ENCODE assay signal across 17 cellular contexts in genomic region chr13:103516009-103516795, GRCh38.
DNase-seq lines count a peak whose midpoint lies in the region; ATAC-seq, FAIRE-seq and TF ChIP-seq lines count a peak whose summit lies in the region.
"Had no signal": no experiment of that assay in that cellular context is flagged by ENCODE, and none has a peak within 500 bp of the region (broad histone marks: within the 10 kb centered on the region; RNA-seq: fewer than 3 reads in every experiment).

No MANE protein-coding gene starts in this region.

- H3K23ac ChIP-seq in mesendoderm (ENCODE audit: low read length): no peak overlapping the region

- H2AK5ac ChIP-seq in mesendoderm (ENCODE audit: low read length): no peak overlapping the region

- H2BK120ac ChIP-seq in mesendoderm (ENCODE audit: low read depth, low read length): no peak overlapping the region

- H2BK15ac ChIP-seq in mesendoderm (replicated peaks; ENCODE audit: low read depth): no peak overlapping the region

- no peaks in the 10 kb centered on the region for H3K9me3 ChIP-seq in NT2/D1 (ENCODE audit: insufficient read depth, low read length)
- H3K9me3 ChIP-seq: BLaER1 had no signal

- H3K4me1 ChIP-seq in NT2/D1 (ENCODE audit: insufficient read depth, insufficient read length) (no peaks in the 10 kb centered on the region), mesendoderm (ENCODE audit: control insufficient read depth, low read depth, low read length) (no peaks in the 10 kb centered on the region)
- H3K4me1 ChIP-seq: BLaER1 had no signal

- no peak for TF ChIP-seq POLR2A in GM12891 (IDR thresholded peaks at IDR 0.05; ENCODE audit: low read depth, low read length)

- WGBS in mesendoderm (ENCODE audit: extremely low coverage, insufficient coverage, low lambda C conversion rate): no CpG with 5 or more reads among the region's 6 CpGs

- H3K56ac ChIP-seq in mesendoderm (ENCODE audit: low read length): no peak overlapping the region

- no peak overlapping the region for H3K27ac ChIP-seq in mesendoderm (ENCODE audit: low read depth, low read length)
- H3K27ac ChIP-seq: BLaER1 had no signal

- H3K79me2 ChIP-seq in mesendoderm (ENCODE audit: control insufficient read depth, insufficient read depth, low read length): no peaks in the 10 kb centered on the region

- no peaks in the 10 kb centered on the region for H3K36me3 ChIP-seq in NT2/D1 (ENCODE audit: insufficient read depth, insufficient read length, low read length)
- no peaks in the 10 kb centered on the region for H3K36me3 ChIP-seq in mesendoderm (ENCODE audit: control insufficient read depth, insufficient read depth, low read length)
- H3K36me3 ChIP-seq: BLaER1 had no signal

- H3K4ac ChIP-seq in mesendoderm (ENCODE audit: low read depth, low read length): no peak overlapping the region

- FAIRE-seq in GM19239 (lab: Jason Lieb, UNC) (peak; percentile 89), GM12891 (lab: Jason Lieb, UNC) (no peak)

- H3K27me3 ChIP-seq in NT2/D1 (ENCODE audit: insufficient read depth, insufficient read length): no peaks in the 10 kb centered on the region
- H3K27me3 ChIP-seq in mesendoderm (ENCODE audit: insufficient read depth, low read length, poor library complexity): no peaks in the 10 kb centered on the region
- H3K27me3 ChIP-seq: BLaER1 had no signal

- H4K8ac ChIP-seq in mesendoderm (ENCODE audit: low read depth, low read length): no peak overlapping the region

- ATAC-seq in GM21390 (IDR thresholded peaks at IDR 0.05; ENCODE audit: unreplicated experiment) (no peak), HG03139 (IDR thresholded peaks at IDR 0.05; ENCODE audit: unreplicated experiment) (no peak)
- ATAC-seq: CD8-positive, alpha-beta T cell; SK-N-SH treated with all-trans-retinoic acid at 6 μM for 48 hours had no signal

- peak overlapping the region; percentile 39 for H3K18ac ChIP-seq in mesendoderm (ENCODE audit: low read length)

- no peaks in the 10 kb centered on the region for H3K79me1 ChIP-seq in mesendoderm (ENCODE audit: low read length)

- H3K4me2 ChIP-seq in mesendoderm (ENCODE audit: low read length): no peak overlapping the region
- H3K4me2 ChIP-seq: BLaER1 had no signal

- H4K5ac ChIP-seq in mesendoderm (ENCODE audit: low read length): no peak overlapping the region

- H3K4me3 ChIP-seq in NT2/D1 (ENCODE audit: insufficient read length, low read depth) (no peak overlapping the region), mesendoderm (ENCODE audit: low read length) (no peak overlapping the region)
- H3K4me3 ChIP-seq: BLaER1 had no signal

- H3K9ac ChIP-seq in NT2/D1 (ENCODE audit: insufficient read length, low read depth): no peak overlapping the region
- H3K9ac ChIP-seq in mesendoderm (ENCODE audit: low read length): no peak overlapping the region
- H3K9ac ChIP-seq: BLaER1 had no signal

- H2BK5ac ChIP-seq in mesendoderm (ENCODE audit: low read length): no peak overlapping the region

- DNase-seq in GM19239 (ENCODE audit: insufficient read length, low spot score) (no peak), NCI-H146 (lab: John Stamatoyannopoulos, UW) (peak; percentile 77), NT2/D1 (ENCODE audit: low read depth, low spot score) (peak; percentile 20), mesendoderm (no peak), GM12891 (ENCODE audit: insufficient read length, low spot score) (no peak), SHP77 (lab: John Stamatoyannopoulos, UW) (no peak)
- DNase-seq: CD8-positive, alpha-beta T cell; DMS79; KBM-7; NCI-H1048; NCI-H1436 treated with DMSO at 0.1 percent for 48 hours; NCI-H446 treated with DMSO at 0.1 percent for 48 hours; T-helper 1 cell had no signal

TF ChIP-seq in GM12891, 5 proteins besides CTCF, POLR2A, EP300 and RAD21:
- no peak for TF ChIP-seq POU2F2 (IDR thresholded peaks at IDR 0.05; ENCODE audit: low read depth, low read length)
TF ChIP-seq in GM12891: peak in this region for 0.

Comparison
In these comparisons a context has a peak if more than half of its experiments do, and no peak if none do; other contexts are left out.
1. DNase-seq: peak in NCI-H146 (single experiment) and NT2/D1 (single experiment); none in GM19239 (single experiment), mesendoderm (single experiment), GM12891 (single experiment) and SHP77 (0 of 2).